ENCODE assay signal across 27 cellular contexts in the genomic region with DNA sequence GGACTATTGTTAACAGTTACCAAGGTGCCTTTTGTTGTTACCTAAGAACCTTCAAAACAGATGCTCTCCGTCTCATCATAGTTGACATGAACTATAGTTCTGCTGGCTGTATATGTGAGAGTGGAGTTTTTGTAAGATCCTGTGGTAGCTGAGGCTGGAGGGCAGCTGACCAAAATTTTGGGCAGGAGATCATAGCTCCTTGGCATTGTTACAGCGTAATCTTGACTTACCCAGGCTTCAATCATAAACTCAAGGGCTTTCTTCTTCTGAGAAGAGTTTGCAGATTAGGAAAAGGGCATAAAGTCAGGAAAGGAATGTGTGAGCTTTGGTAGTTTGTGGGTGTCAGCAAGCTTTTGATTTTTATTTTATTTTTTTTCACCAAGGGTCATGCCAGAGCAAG.
"Had no signal": no experiment of that assay in that cellular context is flagged by ENCODE, and none has a peak within 500 bp of the region (broad histone marks: within the 10 kb centered on the region; RNA-seq: fewer than 3 reads in every experiment).

No MANE protein-coding gene starts in this region.

- DNase-seq: cortex of kidney; dorsolateral prefrontal cortex; effector CD8-positive, alpha-beta T cell; heart right ventricle; hypothalamus; kidney glomerular epithelial cell; lower lobe of right lung; midbrain; naive B cell; occipital lobe; retina; right lobe of liver; spleen; stimulated activated CD4-positive, alpha-beta T cell treated with anti-CD3 and anti-CD28 coated beads, Interleukin-2, amount 100 ng/mL, for 24 hours; stimulated activated CD4-positive, alpha-beta T cell treated with anti-CD3 and anti-CD28 coated beads, Interleukin-4, amount 100 ng/mL, for 4 hours; stimulated activated naive B cell treated with anti-CD40 and anti-IgM and Interleukin-4, amounts not matched to agents 10 μg/mL and 1 μg/mL and 100 μg/mL, for 72 hours; stimulated activated naive CD8-positive, alpha-beta T cell treated with anti-CD3 and anti-CD28 coated beads, Interleukin-15, amount 100 ng/mL, for 72 hours; testis; transverse colon had no signal

- H3K4me1 Mint-ChIP-seq: nephron had no signal

- H2AFZ ChIP-seq: parathyroid adenoma had no signal

- H3K9me3 Mint-ChIP-seq: memory B cell; naive B cell; nephron; stimulated activated naive B cell treated with anti-CD40 and anti-IgM and Interleukin-4, amounts not matched to agents 10 μg/mL and 1 μg/mL and 100 μg/mL, for 72 hours; stimulated activated naive CD8-positive, alpha-beta T cell treated with anti-CD3 and anti-CD28 coated beads, Interleukin-15, amount 100 ng/mL, for 72 hours had no signal

- H3K9me3 ChIP-seq: heart right ventricle, lower lobe of right lung, prostate gland, right lobe of liver, spleen, testis, transverse colon had no signal

- H3K4me3 ChIP-seq: dorsolateral prefrontal cortex, heart right ventricle, lower lobe of right lung, prostate gland, right lobe of liver, spleen, testis, transverse colon had no signal

- H3K27ac Mint-ChIP-seq: memory B cell; stimulated activated naive B cell treated with anti-CD40 and anti-IgM and Interleukin-4, amounts not matched to agents 10 μg/mL and 1 μg/mL and 100 μg/mL, for 72 hours had no signal

- H3K27ac ChIP-seq: dorsolateral prefrontal cortex, heart right ventricle, lower lobe of right lung, parathyroid adenoma, prostate gland, right lobe of liver, spleen, testis, transverse colon had no signal

- H3K27me3 Mint-ChIP-seq: memory B cell; naive B cell; stimulated activated naive B cell treated with anti-CD40 and anti-IgM and Interleukin-4, amounts not matched to agents 10 μg/mL and 1 μg/mL and 100 μg/mL, for 72 hours; stimulated activated naive CD8-positive, alpha-beta T cell treated with anti-CD3 and anti-CD28 coated beads, Interleukin-15, amount 100 ng/mL, for 72 hours had no signal

- H3K9ac ChIP-seq: parathyroid adenoma had no signal

- H3K4me3 Mint-ChIP-seq: memory B cell; naive B cell; nephron; stimulated activated naive B cell treated with anti-CD40 and anti-IgM and Interleukin-4, amounts not matched to agents 10 μg/mL and 1 μg/mL and 100 μg/mL, for 72 hours; stimulated activated naive CD8-positive, alpha-beta T cell treated with anti-CD3 and anti-CD28 coated beads, Interleukin-15, amount 100 ng/mL, for 72 hours had no signal

- H3K36me3 ChIP-seq: prostate gland, right lobe of liver, transverse colon had no signal

- FAIRE-seq: endometrium, frontal cortex, islet of Langerhans had no signal

- H3K79me2 ChIP-seq: parathyroid adenoma had no signal

- H3K27me3 ChIP-seq: dorsolateral prefrontal cortex, heart right ventricle, right lobe of liver, spleen, testis, transverse colon had no signal

- H3K4me1 ChIP-seq: parathyroid adenoma, prostate gland had no signal

- ATAC-seq: esophagus mucosa; right lobe of liver; stimulated activated naive B cell treated with anti-CD40 and anti-IgM and Interleukin-4, amounts not matched to agents 10 μg/mL and 1 μg/mL and 100 μg/mL, for 72 hours; stimulated activated naive CD8-positive, alpha-beta T cell treated with anti-CD3 and anti-CD28 coated beads, Interleukin-15, amount 100 ng/mL, for 72 hours had no signal
